Comparison of ENCODE assay signal across 8 cellular contexts in the genomic region with DNA sequence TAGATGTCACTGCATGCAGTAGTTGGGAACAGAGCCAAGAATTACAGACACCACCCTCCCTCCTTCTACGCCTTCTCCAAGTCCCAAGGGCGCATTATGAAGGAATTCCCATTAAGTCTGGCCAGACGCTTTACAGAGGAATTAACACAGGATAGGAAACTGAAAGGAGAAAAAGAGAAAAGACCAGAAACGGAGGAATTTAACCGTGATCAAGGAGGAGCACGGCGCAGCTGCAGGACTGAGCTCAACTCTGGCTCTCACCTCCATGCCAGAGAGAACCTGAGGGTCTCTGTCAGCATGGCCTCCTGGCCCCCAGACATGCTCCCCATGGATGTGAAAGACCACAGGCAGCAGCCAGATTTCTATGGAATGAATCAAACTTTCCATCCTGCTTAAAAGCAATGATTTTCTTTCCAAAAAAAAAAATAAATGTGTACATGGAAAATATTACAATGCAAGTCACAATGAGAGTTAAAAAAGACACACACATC. TPM values are rescaled to one million over a fixed set of nuclear protein-coding genes. Genes with fewer than 3 reads are reported as not detected.
DNase-seq lines count a peak whose midpoint lies in the region; ATAC-seq, FAIRE-seq and TF ChIP-seq lines count a peak whose summit lies in the region.

No MANE protein-coding gene starts in this region.

- WGBS in HepG2 (ENCODE audit: low lambda C conversion rate), result 20% methylated on average over 7 of the region's 7 CpGs

- peak overlapping the region; percentile 75 for H3K4me2 ChIP-seq in HepG2 (ENCODE audit: low read depth, low read length)

- FAIRE-seq in HepG2 (lab: Jason Lieb, UNC), result no peak

- H3K36me3 Mint-ChIP-seq in MCF 10A (ENCODE audit: insufficient read depth, unreplicated experiment), result peaks cover 6% of the 10 kb centered on the region

- no peaks in the 10 kb centered on the region for H4K20me1 ChIP-seq in HepG2 (ENCODE audit: insufficient read depth, low read length)

- no peaks in the 10 kb centered on the region for H3K4me1 Mint-ChIP-seq in MCF 10A (ENCODE audit: insufficient read depth, unreplicated experiment)

- in situ Hi-C loops in astrocyte of the cerebellum (cut with HindIII; ENCODE audit: low sequenced_read_pairs) (no loop called here), HepG2 (cut with HindIII; ENCODE audit: extremely low pct_ligation_motif_present, low pct_unique_long_range_greater_than_20kb) (no loop called here)

- H3K4me3 Mint-ChIP-seq in MCF 10A (ENCODE audit: unreplicated experiment), result no peak overlapping the region

- H3K4me3 ChIP-seq in breast epithelium (peak overlapping the region; percentile 38 to 72 (median 56)), astrocyte of the cerebellum (ENCODE audit: low read depth, low read length) (no peak overlapping the region), HepG2 (replicated peaks in 1 of 3; ENCODE audit: insufficient read depth in 1 of 3, low read depth in 2 of 3, low read length in 3 of 3) (peak overlapping the region in 1 of 3 experiments; percentile 26; a peak in 1 of 6 replicates), tibial artery (peak overlapping the region; percentile 46 to 52)

- no peak for TF ChIP-seq CTCF in breast epithelium (IDR thresholded peaks at IDR 0.05)
- no peak for TF ChIP-seq CTCF in MCF 10A (IDR thresholded peaks at IDR 0.05; ENCODE audit: unreplicated experiment)
- TF ChIP-seq CTCF in astrocyte of the cerebellum (IDR thresholded peaks at IDR 0.05; ENCODE audit: low read depth, low read length, missing control alignments), result no peak
- TF ChIP-seq CTCF in HepG2 (CRISPR knock-in tag; IDR thresholded peaks at IDR 0.05), result no peak
- no peak for TF ChIP-seq CTCF in tibial artery (IDR thresholded peaks at IDR 0.05)

- H3K27ac Mint-ChIP-seq in MCF 10A (ENCODE audit: low read depth, unreplicated experiment), result no peak overlapping the region

- intact Hi-C loops in breast epithelium (cut with DNase I; ENCODE audit: low total_unique reads), result no loop called here
- intact Hi-C loops in MCF 10A (cut with micrococcal nuclease), result no loop called here
- intact Hi-C loops in HepG2 (cut with micrococcal nuclease; ENCODE audit: unreplicated experiment), result no loop called here
- intact Hi-C loops in tibial artery (cut with DNase I; ENCODE audit: low total_unique reads), result no loop called here

- BruUV-seq in MCF 10A (replicated peaks; lab: Mats Ljungman, UMichigan) (no TSS peak), HepG2 (replicated peaks; lab: Mats Ljungman, UMichigan) (no TSS peak)

- H3K27ac ChIP-seq in breast epithelium (peak overlapping the region; percentile 90 to 95), HepG2 (ENCODE audit: extremely low read length, insufficient read depth, low read length) (no peak overlapping the region), tibial artery (peak overlapping the region; percentile 90 to 92)

- H3K9me3 ChIP-seq in breast epithelium, result no peaks in the 10 kb centered on the region
- H3K9me3 ChIP-seq in HepG2 (ENCODE audit: low read length), result no peaks in the 10 kb centered on the region
- H3K9me3 ChIP-seq in tibial artery, result no peaks in the 10 kb centered on the region

- H3K27me3 ChIP-seq in breast epithelium, result no peaks in the 10 kb centered on the region
- no peaks in the 10 kb centered on the region; a peak in 1 of 5 replicates for H3K27me3 ChIP-seq in HepG2 (ENCODE audit: control insufficient read depth in 1 of 2, insufficient read depth in 2 of 2, low read length in 2 of 2)
- H3K27me3 ChIP-seq in tibial artery, result no peaks in the 10 kb centered on the region

- ATAC-seq in HepG2 (0 out of 3 replicates have a peak, but pooled peaks have one; percentile 8), HG02938 (IDR thresholded peaks at IDR 0.05; ENCODE audit: unreplicated experiment) (no peak), HG03025 (IDR thresholded peaks at IDR 0.05; ENCODE audit: low FRiP score, unreplicated experiment) (no peak)

- DNase-seq in breast epithelium (ENCODE audit: low spot score in 2 of 2) (peak in 1 of 2 donors; percentile 29), MCF 10A (ENCODE audit: unreplicated experiment) (no peak), astrocyte of the cerebellum (ENCODE audit: low read depth) (peak; percentile 48), HepG2 (ENCODE audit: low spot score) (no peak), tibial artery (no peak), C1 segment of cervical spinal cord (lab: John Stamatoyannopoulos, UW) (no peak)

- no peaks in the 10 kb centered on the region for H3K79me2 ChIP-seq in HepG2 (ENCODE audit: insufficient read depth, low read length)

- H3K36me3 ChIP-seq in breast epithelium (no peaks in the 10 kb centered on the region), HepG2 (replicated peaks in 1 of 2; ENCODE audit: control insufficient read depth in 1 of 2, insufficient read depth in 2 of 2, low read length in 2 of 2) (no peaks in the 10 kb centered on the region), tibial artery (no peaks in the 10 kb centered on the region)

- CTCF ChIA-PET in MCF 10A (lab: Yijun Ruan, JAX) (no interaction called here), HepG2 (lab: Yijun Ruan, JAX; ENCODE audit: low intra/inter-chr PET ratio, low total read pairs) (no interaction called here)

- H3K9me3 Mint-ChIP-seq in MCF 10A (ENCODE audit: unreplicated experiment), result peaks cover 40% of the 10 kb centered on the region

- H3K27me3 Mint-ChIP-seq in MCF 10A (ENCODE audit: insufficient read depth, unreplicated experiment), result no peaks in the 10 kb centered on the region

- TF ChIP-seq POLR2A in breast epithelium (IDR thresholded peaks at IDR 0.05), result no peak
- no peak for TF ChIP-seq POLR2A in HepG2 (IDR thresholded peaks at IDR 0.05; ENCODE audit: insufficient read depth in 1 of 2, low read depth in 2 of 2, low read length in 2 of 2)

- no peak for TF ChIP-seq RAD21 in HepG2 (CRISPR knock-in tag; IDR thresholded peaks at IDR 0.05)

- H2AFZ ChIP-seq in HepG2 (ENCODE audit: low read length), result no peak overlapping the region

- peaks cover 6 to 7% of the 10 kb centered on the region in 2 donors for H3K4me1 ChIP-seq in breast epithelium
- peaks cover 66% of the 10 kb centered on the region for H3K4me1 ChIP-seq in HepG2 (ENCODE audit: insufficient read depth, low read length)
- peaks cover 0 to 96% (median 68%) of the 10 kb centered on the region in 4 donors for H3K4me1 ChIP-seq in tibial artery

- TF ChIP-seq EP300 in HepG2 (IDR thresholded peaks at IDR 0.05; ENCODE audit: low read depth in 2 of 2, low read length in 2 of 2), result no peak
- TF ChIP-seq EP300 in HepG2 (CRISPR knock-in tag; IDR thresholded peaks at IDR 0.05; ENCODE audit: borderline replicate concordance), result no peak

- H3K9ac ChIP-seq in HepG2 (ENCODE audit: insufficient read depth, low read depth, low read length), result 0 out of 2 replicates have a peak overlapping the region, but pooled peaks have one; percentile 3

- POLR2A ChIA-PET in MCF 10A (lab: Yijun Ruan, JAX), result no interaction called here
- POLR2A ChIA-PET in HepG2 (lab: Yijun Ruan, JAX), result no interaction called here

TF ChIP-seq in HepG2, 621 proteins besides CTCF, POLR2A, EP300 and RAD21 (continues in another document):
- TF ChIP-seq HNRNPL (IDR thresholded peaks at IDR 0.05; ENCODE audit: low read depth, low read length), result no peak
- TF ChIP-seq SRSF9 (IDR thresholded peaks at IDR 0.05; ENCODE audit: borderline replicate concordance, insufficient read depth, low read depth, low read length, poor library complexity, severe bottlenecking), result no peak
- TF ChIP-seq, protein P1, sequence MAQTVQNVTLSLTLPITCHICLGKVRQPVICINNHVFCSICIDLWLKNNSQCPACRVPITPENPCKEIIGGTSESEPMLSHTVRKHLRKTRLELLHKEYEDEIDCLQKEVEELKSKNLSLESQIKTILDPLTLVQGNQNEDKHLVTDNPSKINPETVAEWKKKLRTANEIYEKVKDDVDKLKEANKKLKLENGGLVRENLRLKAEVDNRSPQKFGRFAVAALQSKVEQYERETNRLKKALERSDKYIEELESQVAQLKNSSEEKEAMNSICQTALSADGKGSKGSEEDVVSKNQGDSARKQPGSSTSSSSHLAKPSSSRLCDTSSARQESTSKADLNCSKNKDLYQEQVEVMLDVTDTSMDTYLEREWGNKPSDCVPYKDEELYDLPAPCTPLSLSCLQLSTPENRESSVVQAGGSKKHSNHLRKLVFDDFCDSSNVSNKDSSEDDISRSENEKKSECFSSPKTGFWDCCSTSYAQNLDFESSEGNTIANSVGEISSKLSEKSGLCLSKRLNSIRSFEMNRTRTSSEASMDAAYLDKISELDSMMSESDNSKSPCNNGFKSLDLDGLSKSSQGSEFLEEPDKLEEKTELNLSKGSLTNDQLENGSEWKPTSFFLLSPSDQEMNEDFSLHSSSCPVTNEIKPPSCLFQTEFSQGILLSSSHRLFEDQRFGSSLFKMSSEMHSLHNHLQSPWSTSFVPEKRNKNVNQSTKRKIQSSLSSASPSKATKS (CRISPR knock-in tag; IDR thresholded peaks at IDR 0.05), result no peak
- no peak for TF ChIP-seq ZNF598 (CRISPR knock-in tag; IDR thresholded peaks at IDR 0.05; ENCODE audit: borderline replicate concordance)
- no peak for TF ChIP-seq NFRKB (IDR thresholded peaks at IDR 0.05)

RNA-seq across cellular contexts. Expression of a gene that starts 13.7 kb away (rescaled TPM):
- total RNA-seq in breast epithelium (10 to 100 TPM in 1 of 3 donors, 1 to 10 TPM in 2; 6.4 to 17.4 (median 7.2) TPM), MCF 10A (2022) (not detected in 2 replicates), HepG2 (2016; rRNA removed; fragmentation: Illumina TruSeq; extraction: Trizol) (0.36 and 0.58 TPM in 2 replicates)
- total RNA-seq in HepG2 (2016; cell fraction: cytosol; rRNA removed; fragmentation: Illumina TruSeq; extraction: Trizol; ENCODE audit: low read depth), result 0.10 and 0.18 TPM in 2 replicates
- total RNA-seq in HepG2 (2016; cell fraction: insoluble cytoplasmic fraction; rRNA removed; fragmentation: Illumina TruSeq; extraction: Trizol), result 0.31 and 0.87 TPM in 2 replicates
- total RNA-seq in HepG2 (2016; cell fraction: membrane; rRNA removed; fragmentation: Illumina TruSeq; extraction: Trizol), result 0.22 and 0.24 TPM in 2 replicates
- total RNA-seq in HepG2 (2016; cell fraction: nucleus; rRNA removed; fragmentation: Illumina TruSeq; extraction: Trizol), result 0.50 and 0.65 TPM in 2 replicates
- polyA plus RNA-seq in HepG2 (2011; rRNA removed), result 3.3 and 4.2 TPM in 2 replicates
- polyA plus RNA-seq in HepG2 (2011; cell fraction: cytosol; rRNA removed), result 1.8 and 3.2 TPM in 2 replicates
- 6.5 and 9.3 TPM in 2 replicates for polyA plus RNA-seq in HepG2 (2011; cell fraction: nucleus; rRNA removed)
- polyA plus RNA-seq in HepG2 (2012), result 2.9 and 4.6 TPM in 2 replicates
- polyA plus RNA-seq in HepG2 (2016; cell fraction: cytosol; fragmentation: Illumina TruSeq; extraction: Trizol; ENCODE audit: low read depth), result 0.03 and 0.19 TPM in 2 replicates
- polyA plus RNA-seq in HepG2 (2016; cell fraction: insoluble cytoplasmic fraction; fragmentation: Illumina TruSeq; extraction: Trizol; ENCODE audit: low read depth), result 0.15 and 0.17 TPM in 2 replicates
- 0.16 and 0.19 TPM in 2 replicates for polyA plus RNA-seq in HepG2 (2016; cell fraction: membrane; fragmentation: Illumina TruSeq; extraction: Trizol; ENCODE audit: low read depth)
- polyA plus RNA-seq in HepG2 (2016; cell fraction: nucleus; fragmentation: Illumina TruSeq; extraction: Trizol; ENCODE audit: insufficient read depth, low read depth), result 0.79 and 1.4 TPM in 2 replicates
- polyA minus RNA-seq in HepG2 (2011; rRNA and poly(A)+ RNA removed; ENCODE audit: low replicate concordance), result 7.3 TPM in 1 of 2 replicates, not detected in the other
- polyA minus RNA-seq in HepG2 (2011; cell fraction: cytosol; rRNA and poly(A)+ RNA removed), result 1.4 and 2.0 TPM in 2 replicates
- polyA minus RNA-seq in HepG2 (2011; cell fraction: nucleus; rRNA and poly(A)+ RNA removed), result 6.1 and 13.8 TPM in 2 replicates
